ENCODE assay signal across 10 cellular contexts in the genomic region with DNA sequence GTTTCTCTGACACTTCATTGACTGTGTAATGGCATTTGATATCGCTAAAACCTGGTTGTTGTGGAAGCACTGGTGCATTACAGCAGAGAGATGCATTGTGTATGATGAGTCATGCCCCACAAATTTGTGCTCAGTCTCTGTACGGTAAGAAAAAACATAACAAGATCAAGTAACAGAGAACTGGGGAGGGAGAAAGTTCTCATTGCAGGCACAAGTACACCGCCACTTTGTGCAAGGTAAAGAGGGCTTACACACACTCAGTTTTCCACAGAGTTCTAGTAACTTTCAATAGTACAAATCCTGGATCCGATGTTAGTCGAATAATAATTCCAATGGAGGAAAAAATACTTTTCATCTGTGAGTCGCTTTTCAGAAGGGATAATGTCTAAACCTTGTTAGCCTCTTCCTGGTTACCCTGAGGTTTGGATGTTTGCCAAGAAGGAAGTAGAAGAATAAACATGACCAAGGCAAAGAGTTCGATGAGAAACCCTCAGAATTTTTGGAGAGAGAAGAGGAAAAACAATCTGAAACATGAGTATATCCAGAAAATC.
DNase-seq lines count a peak whose midpoint lies in the region; ATAC-seq and TF ChIP-seq lines count a peak whose summit lies in the region.
"Had no signal": no experiment of that assay in that cellular context is flagged by ENCODE, and none has a peak within 500 bp of the region (broad histone marks: within the 10 kb centered on the region; RNA-seq: fewer than 3 reads in every experiment).

No MANE protein-coding gene starts in this region.

- no peak overlapping the region for H3K27ac Mint-ChIP-seq in activated CD8-positive, alpha-beta memory T cell treated with anti-CD3 and anti-CD28 coated beads, Interleukin-2, amount 10 ng/mL, durations not matched to agents 7 days and 5 days
- H3K27ac Mint-ChIP-seq: CD4-positive, CD25-positive, alpha-beta regulatory T cell had no signal

- no peak overlapping the region for H3K4me3 ChIP-seq in MM.1S (ENCODE audit: low read length)
- H3K4me3 ChIP-seq: heart right ventricle had no signal

- CTCF ChIA-PET in activated CD8-positive, alpha-beta memory T cell treated with anti-CD3 and anti-CD28 coated beads, Interleukin-2, amount 10 ng/mL, durations not matched to agents 7 days and 5 days (lab: Charles Lee), result no interaction called here

- H3K4me3 Mint-ChIP-seq in activated CD8-positive, alpha-beta memory T cell treated with anti-CD3 and anti-CD28 coated beads, Interleukin-2, amount 10 ng/mL, durations not matched to agents 7 days and 5 days, result no peak overlapping the region
- H3K4me3 Mint-ChIP-seq: CD4-positive, CD25-positive, alpha-beta regulatory T cell had no signal

- no peaks in the 10 kb centered on the region for H3K36me3 ChIP-seq in MM.1S (replicated peaks; ENCODE audit: insufficient read depth, low read length)
- H3K36me3 ChIP-seq: heart right ventricle had no signal

- H3K9me2 ChIP-seq in MM.1S (replicated peaks; ENCODE audit: insufficient read depth, low read length), result no peaks in the 10 kb centered on the region

- no peak overlapping the region for H3K4me2 ChIP-seq in MM.1S (ENCODE audit: low read depth, low read length)

- H3K4me1 Mint-ChIP-seq in activated CD8-positive, alpha-beta memory T cell treated with anti-CD3 and anti-CD28 coated beads, Interleukin-2, amount 10 ng/mL, durations not matched to agents 7 days and 5 days, result no peaks in the 10 kb centered on the region
- H3K4me1 Mint-ChIP-seq: CD4-positive, CD25-positive, alpha-beta regulatory T cell had no signal

- no peaks in the 10 kb centered on the region for H3K79me2 ChIP-seq in MM.1S (ENCODE audit: low read length)

- peaks cover 2% of the 10 kb centered on the region for H3K9me3 Mint-ChIP-seq in activated CD8-positive, alpha-beta memory T cell treated with anti-CD3 and anti-CD28 coated beads, Interleukin-2, amount 10 ng/mL, durations not matched to agents 7 days and 5 days (ENCODE audit: low read depth)

- H2AFZ ChIP-seq in MM.1S (ENCODE audit: low read length), result no peak overlapping the region

- no peaks in the 10 kb centered on the region for H3K9me3 ChIP-seq in MM.1S (replicated peaks; ENCODE audit: insufficient read depth, low read length)
- H3K9me3 ChIP-seq: heart right ventricle had no signal

- in situ Hi-C loops in SK-MEL-5 (cut with HindIII; ENCODE audit: low pct_unique_long_range_greater_than_20kb, low sequenced_read_pairs), result no loop called here

- no peaks in the 10 kb centered on the region for H3F3A ChIP-seq in MM.1S (ENCODE audit: insufficient read depth, low read length)

- no peaks in the 10 kb centered on the region for H4K20me1 ChIP-seq in MM.1S (ENCODE audit: insufficient read depth, low read length)

- no peak overlapping the region for H3K27ac ChIP-seq in MM.1S (ENCODE audit: low read length)

- intact Hi-C loops in head of caudate nucleus (cut with DNase I), result no loop called here

- DNase-seq in NOMO-1 treated with DMSO at 0.1 percent for 48 hours (lab: John Stamatoyannopoulos, UW; ENCODE audit: unreplicated experiment) (peak; percentile 2), NOMO-1 (lab: John Stamatoyannopoulos, UW; ENCODE audit: unreplicated experiment in 2 of 2) (no peak), SK-MEL-5 (ENCODE audit: low read depth, low spot score) (peak; percentile 16), hepatic stellate cell (ENCODE audit: low spot score) (peak; percentile 26), MM.1S (no peak), head of caudate nucleus (no peak)
- DNase-seq in activated naive CD4-positive, alpha-beta T cell (lab: John Stamatoyannopoulos, UW), result no peak
- DNase-seq in activated CD8-positive, alpha-beta memory T cell treated with anti-CD3 and anti-CD28 coated beads, Interleukin-2, amount 10 ng/mL, durations not matched to agents 7 days and 5 days, result no peak
- DNase-seq: CD4-positive, CD25-positive, alpha-beta regulatory T cell; heart right ventricle had no signal

- TF ChIP-seq CTCF in MM.1S (IDR thresholded peaks at IDR 0.05; ENCODE audit: low read length), result no peak

- no peak for ATAC-seq in activated CD8-positive, alpha-beta memory T cell treated with anti-CD3 and anti-CD28 coated beads, Interleukin-2, amount 10 ng/mL, durations not matched to agents 7 days and 5 days

- H3K4me1 ChIP-seq in MM.1S (ENCODE audit: low read length), result no peaks in the 10 kb centered on the region

- no peaks in the 10 kb centered on the region for H3K27me3 Mint-ChIP-seq in activated CD8-positive, alpha-beta memory T cell treated with anti-CD3 and anti-CD28 coated beads, Interleukin-2, amount 10 ng/mL, durations not matched to agents 7 days and 5 days
- H3K27me3 Mint-ChIP-seq: CD4-positive, CD25-positive, alpha-beta regulatory T cell had no signal

- no peaks in the 10 kb centered on the region for H3K36me3 Mint-ChIP-seq in activated CD8-positive, alpha-beta memory T cell treated with anti-CD3 and anti-CD28 coated beads, Interleukin-2, amount 10 ng/mL, durations not matched to agents 7 days and 5 days
- H3K36me3 Mint-ChIP-seq: CD4-positive, CD25-positive, alpha-beta regulatory T cell had no signal

- no peak overlapping the region for H3K9ac ChIP-seq in MM.1S (ENCODE audit: low read length)

- no peaks in the 10 kb centered on the region for H3K27me3 ChIP-seq in MM.1S (replicated peaks; ENCODE audit: insufficient read depth, low read length)
- H3K27me3 ChIP-seq: heart right ventricle had no signal

Comparison
In these comparisons a context has a peak if more than half of its experiments do, and no peak if none do; other contexts are left out.
1. DNase-seq: peak in NOMO-1 treated with DMSO at 0.1 percent for 48 hours (single experiment), SK-MEL-5 (single experiment) and hepatic stellate cell (single experiment); none in NOMO-1 (0 of 2), MM.1S (single experiment), activated naive CD4-positive, alpha-beta T cell (0 of 4), activated CD8-positive, alpha-beta memory T cell treated with anti-CD3 and anti-CD28 coated beads, Interleukin-2, amount 10 ng/mL, durations not matched to agents 7 days and 5 days (single experiment) and head of caudate nucleus (0 of 42).